In genomic region chr6:36724514-36725385, GRCh38 we compare ENCODE assay signal across 1 cellular context.
TF ChIP-seq lines count a peak whose summit lies in the region.

No MANE protein-coding gene starts in this region.

TF ChIP-seq in K562, 482 proteins besides CTCF, POLR2A, EP300 and RAD21 (continues in another document):
- TF ChIP-seq ZNF407 (IDR thresholded peaks at IDR 0.05; ENCODE audit: low read depth) (no peak), CC2D1A (IDR thresholded peaks at IDR 0.05) (0 out of 2 replicates have a peak, but pooled peaks have one; percentile 41), TAF9B (IDR thresholded peaks at IDR 0.05; ENCODE audit: partially characterized antibody) (no peak), ZNF212 (CRISPR knock-in tag; IDR thresholded peaks at IDR 0.05) (no peak), RCOR1 (IDR thresholded peaks at IDR 0.05; ENCODE audit: borderline replicate concordance in 1 of 2, low read depth in 2 of 2, low read length in 2 of 2) (0 out of 4 replicates have a peak, but pooled peaks of 1 of the 2 experiments have one; percentile 24), DACH1 (IDR thresholded peaks at IDR 0.05; ENCODE audit: partially characterized antibody) (no peak), STAG1 (CRISPR knock-in tag; IDR thresholded peaks at IDR 0.05; ENCODE audit: borderline replicate concordance) (peak; percentile 74; the same call in 1 of the 2 replicates), SP1 (CRISPR knock-in tag; IDR thresholded peaks at IDR 0.05) (no peak), ZNF384 (IDR thresholded peaks at IDR 0.05; ENCODE audit: low read depth, low read length) (0 out of 2 replicates have a peak, but pooled peaks have one; percentile 17), NFXL1 (CRISPR knock-in tag; IDR thresholded peaks at IDR 0.05) (no peak), PKNOX1 (IDR thresholded peaks at IDR 0.05) (no peak), IRF9 (tag; IDR thresholded peaks at IDR 0.05) (no peak), POLR3G (IDR thresholded peaks at IDR 0.05; ENCODE audit: extremely low read depth, insufficient read length, insufficient replicate concordance) (no peak), RERE (CRISPR knock-in tag; IDR thresholded peaks at IDR 0.05; ENCODE audit: borderline replicate concordance) (no peak), MAX (CRISPR knock-in tag; IDR thresholded peaks at IDR 0.05) (0 out of 2 replicates have a peak, but pooled peaks have one; percentile 25), MYC (IDR thresholded peaks at IDR 0.05; ENCODE audit: low read depth, low read length) (no peak), MYC (CRISPR knock-in tag; IDR thresholded peaks at IDR 0.05; ENCODE audit: borderline replicate concordance, low read depth) (no peak), TBL1XR1 (IDR thresholded peaks at IDR 0.05; ENCODE audit: low read length in 2 of 2) (no peak), FOXK1 (CRISPR knock-in tag; IDR thresholded peaks at IDR 0.05; ENCODE audit: borderline replicate concordance) (peak; percentile 36; the same call in 1 of the 2 replicates), TOE1 (IDR thresholded peaks at IDR 0.05; ENCODE audit: borderline replicate concordance) (no peak), TOE1 (CRISPR knock-in tag; IDR thresholded peaks at IDR 0.05; ENCODE audit: borderline replicate concordance, low read depth) (no peak), ID3 (CRISPR knock-in tag; IDR thresholded peaks at IDR 0.05) (no peak), ID3 (tag; IDR thresholded peaks at IDR 0.05) (0 out of 2 replicates have a peak, but pooled peaks have one; percentile 46), TAF15 (IDR thresholded peaks at IDR 0.05; ENCODE audit: low read depth, low read length) (no peak), KLF10 (CRISPR knock-in tag; IDR thresholded peaks at IDR 0.05) (no peak), HNRNPLL (IDR thresholded peaks at IDR 0.05; ENCODE audit: low read depth, low read length, poor library complexity, severe bottlenecking) (peak; percentile 20), MYNN (IDR thresholded peaks at IDR 0.05) (no peak), MYNN (CRISPR knock-in tag; IDR thresholded peaks at IDR 0.05) (no peak), BCOR (IDR thresholded peaks at IDR 0.05) (peak; percentile 14; the same call in 1 of the 2 replicates), ZBTB9 (CRISPR knock-in tag; IDR thresholded peaks at IDR 0.05) (no peak), SMC3 (conservative IDR thresholded peaks at IDR 0.05; ENCODE audit: insufficient read depth, low read depth, low read length) (peak; percentile 80), HMBOX1 (IDR thresholded peaks at IDR 0.05) (peak; percentile 45; the same call in 1 of the 2 replicates), TEAD1 (CRISPR knock-in tag; IDR thresholded peaks at IDR 0.05) (0 out of 4 replicates have a peak, but pooled peaks of 1 of the 2 experiments have one; percentile 25), YY1 (IDR thresholded peaks at IDR 0.05; ENCODE audit: borderline replicate concordance in 1 of 3, control insufficient read depth in 1 of 3, extremely low read depth in 1 of 3, insufficient read depth in 3 of 3, insufficient read length in 1 of 3, insufficient replicate concordance in 2 of 3, low read depth in 1 of 3, low read length in 2 of 3) (no peak), BCLAF1 (IDR thresholded peaks at IDR 0.05; ENCODE audit: borderline replicate concordance in 1 of 2, control insufficient read depth in 1 of 2, low read depth in 2 of 2, low read length in 1 of 2) (no peak), GATAD2A (IDR thresholded peaks at IDR 0.05) (no peak)
